Comparison of ENCODE assay signal across 9 cellular contexts in genomic region chr22:46076651-46077339, GRCh38.
DNase-seq lines count a peak whose midpoint lies in the region; ATAC-seq and TF ChIP-seq lines count a peak whose summit lies in the region.
"Had no signal": no experiment of that assay in that cellular context is flagged by ENCODE, and none has a peak within 500 bp of the region (broad histone marks: within the 10 kb centered on the region; RNA-seq: fewer than 3 reads in every experiment).

No MANE protein-coding gene starts in this region.

- H3K4me1 ChIP-seq in lower lobe of right lung (peaks cover 70% of the 10 kb centered on the region), uterus (peaks cover 0 to 11% of the 10 kb centered on the region in 2 donors), smooth muscle cell (ENCODE audit: low read depth) (no peaks in the 10 kb centered on the region)

- ATAC-seq in lower lobe of right lung, result peak; percentile 5 to 8

- no peaks in the 10 kb centered on the region for H3K36me3 Mint-ChIP-seq in activated naive CD4-positive, alpha-beta T cell treated with anti-CD3 and anti-CD28 coated beads for 36 hours (ENCODE audit: low read depth)
- H3K36me3 Mint-ChIP-seq in dendritic cell treated with granulocyte-macrophage colony-stimulating factor and Interleukin-4, amounts not matched to agents 40 ng/mL and 50 ng/mL, for 4 days (ENCODE audit: low read depth), result peaks cover 92% of the 10 kb centered on the region
- peaks cover 1% of the 10 kb centered on the region for H3K36me3 Mint-ChIP-seq in activated CD4-positive, alpha-beta memory T cell treated with anti-CD3 and anti-CD28 coated beads for 36 hours

- H3K27ac ChIP-seq in lower lobe of right lung (peak overlapping the region; percentile 98), uterus (peak overlapping the region; percentile 99 to 100), smooth muscle cell (ENCODE audit: low read depth) (no peak overlapping the region)

- peak overlapping the region; percentile 42 for H3K27ac Mint-ChIP-seq in activated naive CD4-positive, alpha-beta T cell treated with anti-CD3 and anti-CD28 coated beads for 36 hours
- peak overlapping the region; percentile 36 for H3K27ac Mint-ChIP-seq in dendritic cell treated with granulocyte-macrophage colony-stimulating factor and Interleukin-4, amounts not matched to agents 40 ng/mL and 50 ng/mL, for 4 days
- no peak overlapping the region for H3K27ac Mint-ChIP-seq in activated CD4-positive, alpha-beta memory T cell treated with anti-CD3 and anti-CD28 coated beads for 36 hours

- 89% methylated on average over 23 of the region's 23 CpGs for WGBS in smooth muscle cell (ENCODE audit: low lambda C conversion rate)

- peaks cover 57% of the 10 kb centered on the region for H4K20me1 ChIP-seq in smooth muscle cell (ENCODE audit: low read depth)

- TF ChIP-seq POLR2A in uterus (IDR thresholded peaks at IDR 0.05), result peak in 1 of 2 donors; percentile 53

- H3K27me3 Mint-ChIP-seq in activated naive CD4-positive, alpha-beta T cell treated with anti-CD3 and anti-CD28 coated beads for 36 hours (ENCODE audit: low read depth), result no peaks in the 10 kb centered on the region
- no peaks in the 10 kb centered on the region for H3K27me3 Mint-ChIP-seq in dendritic cell treated with granulocyte-macrophage colony-stimulating factor and Interleukin-4, amounts not matched to agents 40 ng/mL and 50 ng/mL, for 4 days
- H3K27me3 Mint-ChIP-seq in activated CD4-positive, alpha-beta memory T cell treated with anti-CD3 and anti-CD28 coated beads for 36 hours, result peaks cover 2% of the 10 kb centered on the region

- intact Hi-C loops in activated naive CD4-positive, alpha-beta T cell treated with anti-CD3 and anti-CD28 coated beads for 36 hours (cut with micrococcal nuclease), result no loop called here
- intact Hi-C loops in dendritic cell treated with granulocyte-macrophage colony-stimulating factor and Interleukin-4, amounts not matched to agents 40 ng/mL and 50 ng/mL, for 4 days (cut with micrococcal nuclease), result no loop called here
- intact Hi-C loops in lower lobe of right lung (cut with DNase I) (no loop called here), uterus (cut with DNase I; ENCODE audit: low total_unique reads) (loop anchor here (10.0 kb wide), 1 partner anchor 62 kb away; no protein-coding TSS in a partner anchor)
- intact Hi-C loops in activated CD4-positive, alpha-beta memory T cell treated with anti-CD3 and anti-CD28 coated beads for 36 hours (cut with micrococcal nuclease), result no loop called here

- H3K4me3 Mint-ChIP-seq in activated naive CD4-positive, alpha-beta T cell treated with anti-CD3 and anti-CD28 coated beads for 36 hours, result no peak overlapping the region
- no peak overlapping the region for H3K4me3 Mint-ChIP-seq in dendritic cell treated with granulocyte-macrophage colony-stimulating factor and Interleukin-4, amounts not matched to agents 40 ng/mL and 50 ng/mL, for 4 days
- H3K4me3 Mint-ChIP-seq in activated CD4-positive, alpha-beta memory T cell treated with anti-CD3 and anti-CD28 coated beads for 36 hours, result no peak overlapping the region

- H2AFZ ChIP-seq in smooth muscle cell (ENCODE audit: low read depth), result no peak overlapping the region

- H3K9me3 ChIP-seq in lower lobe of right lung (no peaks in the 10 kb centered on the region), uterus (no peaks in the 10 kb centered on the region), smooth muscle cell (replicated peaks; ENCODE audit: low read depth) (no peaks in the 10 kb centered on the region)

- no peak overlapping the region for H3K4me2 ChIP-seq in smooth muscle cell

- no peaks in the 10 kb centered on the region for H3K27me3 ChIP-seq in lower lobe of right lung (ENCODE audit: low read depth)
- H3K27me3 ChIP-seq in uterus, result no peaks in the 10 kb centered on the region
- H3K27me3 ChIP-seq in smooth muscle cell (ENCODE audit: low read depth), result peaks cover 9% of the 10 kb centered on the region

- no peak for DNase-seq in activated naive CD4-positive, alpha-beta T cell treated with anti-CD3 and anti-CD28 coated beads for 36 hours
- DNase-seq in activated naive CD4-positive, alpha-beta T cell treated with Interleukin-2 at 50 U/mL for 16 hours, result no peak
- peak; percentile 50 for DNase-seq in lower lobe of right lung
- peak; percentile 55 to 68 for DNase-seq in uterus
- no peak for DNase-seq in smooth muscle cell (lab: John Stamatoyannopoulos, UW; ENCODE audit: unreplicated experiment)
- no peak for DNase-seq in HK-2 (ENCODE audit: unreplicated experiment)
- no peak for DNase-seq in activated CD4-positive, alpha-beta memory T cell treated with anti-CD3 and anti-CD28 coated beads for 36 hours
- DNase-seq: NCI-H187 had no signal

- no peak for TF ChIP-seq CTCF in lower lobe of right lung (IDR thresholded peaks at IDR 0.05)
- no peak for TF ChIP-seq CTCF in uterus (IDR thresholded peaks at IDR 0.05)
- TF ChIP-seq CTCF in smooth muscle cell (IDR thresholded peaks at IDR 0.05; ENCODE audit: borderline replicate concordance, insufficient read depth, poor library complexity, severe bottlenecking), result no peak

- no peaks in the 10 kb centered on the region for H3K9me3 Mint-ChIP-seq in activated naive CD4-positive, alpha-beta T cell treated with anti-CD3 and anti-CD28 coated beads for 36 hours
- H3K9me3 Mint-ChIP-seq in dendritic cell treated with granulocyte-macrophage colony-stimulating factor and Interleukin-4, amounts not matched to agents 40 ng/mL and 50 ng/mL, for 4 days, result no peaks in the 10 kb centered on the region
- no peaks in the 10 kb centered on the region for H3K9me3 Mint-ChIP-seq in activated CD4-positive, alpha-beta memory T cell treated with anti-CD3 and anti-CD28 coated beads for 36 hours

- H3K9ac ChIP-seq in smooth muscle cell (ENCODE audit: low read depth), result no peak overlapping the region

- peak overlapping the region; percentile 93 for H3K4me3 ChIP-seq in lower lobe of right lung
- H3K4me3 ChIP-seq in uterus, result peak overlapping the region; percentile 88 to 94
- H3K4me3 ChIP-seq in smooth muscle cell, result no peak overlapping the region

- CTCF ChIA-PET in activated naive CD4-positive, alpha-beta T cell treated with anti-CD3 and anti-CD28 coated beads for 36 hours (lab: Charles Lee), result no interaction called here
- CTCF ChIA-PET in activated CD4-positive, alpha-beta memory T cell treated with anti-CD3 and anti-CD28 coated beads for 36 hours (lab: Charles Lee), result interaction anchor here (0.7 to 0.9 kb wide), 2 partner anchors 40 to 252 kb away, joined by 3 read pairs; no protein-coding TSS in a partner anchor

- H3K79me2 ChIP-seq in smooth muscle cell (ENCODE audit: low read depth), result peaks cover 3% of the 10 kb centered on the region

- H3K36me3 ChIP-seq in lower lobe of right lung, result peaks cover 25% of the 10 kb centered on the region
- no peaks in the 10 kb centered on the region for H3K36me3 ChIP-seq in uterus
- H3K36me3 ChIP-seq in smooth muscle cell (ENCODE audit: low read depth), result no peaks in the 10 kb centered on the region

- POLR2A ChIA-PET in activated CD4-positive, alpha-beta memory T cell treated with anti-CD3 and anti-CD28 coated beads for 36 hours (lab: Charles Lee), result no interaction called here

- peaks cover 3% of the 10 kb centered on the region for H3F3A ChIP-seq in smooth muscle cell (ENCODE audit: low read depth)

- H3K4me1 Mint-ChIP-seq in activated naive CD4-positive, alpha-beta T cell treated with anti-CD3 and anti-CD28 coated beads for 36 hours (ENCODE audit: low read depth), result peaks cover 38% of the 10 kb centered on the region
- H3K4me1 Mint-ChIP-seq in dendritic cell treated with granulocyte-macrophage colony-stimulating factor and Interleukin-4, amounts not matched to agents 40 ng/mL and 50 ng/mL, for 4 days (ENCODE audit: low read depth), result peaks cover 82% of the 10 kb centered on the region
- H3K4me1 Mint-ChIP-seq in activated CD4-positive, alpha-beta memory T cell treated with anti-CD3 and anti-CD28 coated beads for 36 hours (ENCODE audit: low read depth), result peaks cover 19% of the 10 kb centered on the region

Comparison
In these comparisons a context has a peak if more than half of its experiments do, and no peak if none do; other contexts are left out.
1. DNase-seq: peak in lower lobe of right lung (single experiment) and uterus (2 of 2); none in activated naive CD4-positive, alpha-beta T cell treated with anti-CD3 and anti-CD28 coated beads for 36 hours (single experiment), activated naive CD4-positive, alpha-beta T cell treated with Interleukin-2 at 50 U/mL for 16 hours (single experiment), smooth muscle cell (single experiment), HK-2 (single experiment) and activated CD4-positive, alpha-beta memory T cell treated with anti-CD3 and anti-CD28 coated beads for 36 hours (single experiment).